Comparison of ENCODE assay signal across 35 cellular contexts in the genomic region with DNA sequence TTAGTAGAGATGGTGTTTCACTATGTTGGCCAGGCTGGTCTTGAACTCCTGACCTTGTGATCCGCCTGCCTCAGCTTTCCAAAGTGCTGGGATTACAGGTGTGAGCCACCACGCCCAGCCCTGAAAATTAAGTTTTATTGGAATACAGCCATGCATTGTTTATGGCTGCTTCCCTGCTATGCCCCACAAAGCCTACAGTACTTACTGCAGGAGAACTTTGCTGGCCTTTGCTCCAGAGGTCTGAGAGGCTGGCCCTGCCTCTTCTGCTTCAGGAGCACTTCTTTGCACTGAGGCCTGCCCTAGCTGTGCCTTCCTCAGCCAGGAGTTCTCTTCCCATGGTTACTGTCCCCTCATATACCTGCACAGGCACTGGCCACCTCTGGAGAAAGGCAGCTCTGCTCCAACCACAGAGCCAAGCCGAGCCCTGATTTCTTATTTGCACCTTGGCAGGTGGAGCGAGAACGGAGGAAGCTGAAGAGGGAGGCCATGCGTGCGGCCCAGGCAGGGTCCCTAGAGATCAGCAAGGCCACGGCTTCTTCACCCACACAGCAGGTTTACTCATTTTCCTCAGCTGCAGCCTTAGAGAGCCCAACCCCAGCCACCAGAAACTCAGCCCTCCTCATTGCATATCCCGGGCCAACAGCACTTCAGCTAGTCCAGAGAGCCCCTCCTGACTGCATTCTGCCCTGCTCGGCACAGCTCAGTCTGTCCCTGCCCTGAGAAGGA. TPM values are rescaled to one million over a fixed set of nuclear protein-coding genes. Genes with fewer than 3 reads are reported as not detected.
"Had no signal": no experiment of that assay in that cellular context is flagged by ENCODE, and none has a peak within 500 bp of the region (broad histone marks: within the 10 kb centered on the region; RNA-seq: fewer than 3 reads in every experiment).

No MANE protein-coding gene starts in this region.

- H3K27ac Mint-ChIP-seq: activated T-helper 1 cell treated with anti-CD3 and anti-CD28 coated beads, Interleukin-12 subunit alpha, Interleukin-12 subunit beta, Interleukin-2, Interleukin-4 antibody, amounts not matched to agents 30 ng/mL and 10 ng/mL and 1 ng/mL, durations not matched to agents 14 hours and 24 hours and 36 hours; mesothelial cell of epicardium; nephron had no signal

- H3K27ac ChIP-seq: adrenal gland, ascending aorta, brain microvascular endothelial cell, left lung, neutrophil, parathyroid adenoma, stomach, suprapubic skin, tibial nerve had no signal

- H3K4me1 ChIP-seq: ascending aorta, left lung, parathyroid adenoma, suprapubic skin, tibial nerve had no signal

- H3K4me3 Mint-ChIP-seq: activated T-helper 1 cell treated with anti-CD3 and anti-CD28 coated beads, Interleukin-12 subunit alpha, Interleukin-12 subunit beta, Interleukin-2, Interleukin-4 antibody, amounts not matched to agents 30 ng/mL and 10 ng/mL and 1 ng/mL, durations not matched to agents 14 hours and 24 hours and 36 hours; immature natural killer cell; mesothelial cell of epicardium; nephron had no signal

- DNase-seq: activated CD4-positive, alpha-beta T cell treated with anti-CD3 and anti-CD28 coated beads for 4 hours; activated CD4-positive, alpha-beta T cell treated with anti-CD3 and anti-CD28 coated beads, Interleukin-2, amount 50 U/mL, for 48 hours; activated CD4-positive, CD25-positive, alpha-beta regulatory T cell; activated gamma-delta T cell; activated naive CD4-positive, alpha-beta T cell treated with anti-CD3 and anti-CD28 coated beads, Interleukin-2, amount 50 U/mL, for 16 hours; adrenal gland; brain microvascular endothelial cell; central memory CD4-positive, alpha-beta T cell; dermis blood vessel endothelial cell; effector CD8-positive, alpha-beta T cell; erythroblast; foreskin fibroblast; immature natural killer cell; left lung; right cardiac atrium; stimulated activated CD4-positive, alpha-beta T cell treated with anti-CD3 and anti-CD28 coated beads, Interleukin-12 subunit alpha, Interleukin-12 subunit beta, amount 100 ng/mL, for 4 hours; stimulated activated CD4-positive, alpha-beta T cell treated with anti-CD3 and anti-CD28 coated beads, Interleukin-4, amount 100 ng/mL, for 4 hours; stomach; T-helper 9 cell had no signal

- H3K9me3 ChIP-seq: adrenal gland, ascending aorta, left lung, neutrophil, stomach, suprapubic skin, tibial nerve had no signal

- H3K9me3 Mint-ChIP-seq: activated T-helper 1 cell treated with anti-CD3 and anti-CD28 coated beads, Interleukin-12 subunit alpha, Interleukin-12 subunit beta, Interleukin-2, Interleukin-4 antibody, amounts not matched to agents 30 ng/mL and 10 ng/mL and 1 ng/mL, durations not matched to agents 14 hours and 24 hours and 36 hours; immature natural killer cell; mesothelial cell of epicardium; nephron had no signal

- H3K4me3 ChIP-seq: adrenal gland, ascending aorta, left lung, lung, stomach, suprapubic skin, tibial nerve had no signal

- H3K4me1 Mint-ChIP-seq: mesothelial cell of epicardium had no signal

- H3K27me3 ChIP-seq: adrenal gland, ascending aorta, brain microvascular endothelial cell, left lung, neutrophil, stomach, suprapubic skin, tibial nerve had no signal

- ATAC-seq: left lung, right cardiac atrium had no signal

RNA-seq across cellular contexts. Expression of a gene that starts 20.8 kb away (rescaled TPM):
- total RNA-seq: activated CD8-positive, alpha-beta memory T cell treated with anti-CD3 and anti-CD28 coated beads for 36 hours; activated T-helper 1 cell treated with anti-CD3 and anti-CD28 coated beads, Interleukin-12 subunit alpha, Interleukin-12 subunit beta, Interleukin-2, Interleukin-4 antibody, amounts not matched to agents 30 ng/mL and 10 ng/mL and 1 ng/mL, durations not matched to agents 14 hours and 24 hours and 36 hours; adrenal gland; ascending aorta; dermis blood vessel endothelial cell; fibroblast of lung; glomerular endothelial cell; kidney epithelial cell; left lung; lung; mesothelial cell of epicardium; pulmonary artery endothelial cell; right cardiac atrium; skeletal muscle tissue; stomach; suprapubic skin; T-helper 1 cell treated with Interleukin-12 subunit alpha and Interleukin-12 subunit beta and Interleukin-4 antibody, amounts not matched to agents 30 ng/mL and 1 ng/mL, for 36 hours; tibial nerve had no signal
